Comparison of ENCODE assay signal across 10 cellular contexts in the genomic region with DNA sequence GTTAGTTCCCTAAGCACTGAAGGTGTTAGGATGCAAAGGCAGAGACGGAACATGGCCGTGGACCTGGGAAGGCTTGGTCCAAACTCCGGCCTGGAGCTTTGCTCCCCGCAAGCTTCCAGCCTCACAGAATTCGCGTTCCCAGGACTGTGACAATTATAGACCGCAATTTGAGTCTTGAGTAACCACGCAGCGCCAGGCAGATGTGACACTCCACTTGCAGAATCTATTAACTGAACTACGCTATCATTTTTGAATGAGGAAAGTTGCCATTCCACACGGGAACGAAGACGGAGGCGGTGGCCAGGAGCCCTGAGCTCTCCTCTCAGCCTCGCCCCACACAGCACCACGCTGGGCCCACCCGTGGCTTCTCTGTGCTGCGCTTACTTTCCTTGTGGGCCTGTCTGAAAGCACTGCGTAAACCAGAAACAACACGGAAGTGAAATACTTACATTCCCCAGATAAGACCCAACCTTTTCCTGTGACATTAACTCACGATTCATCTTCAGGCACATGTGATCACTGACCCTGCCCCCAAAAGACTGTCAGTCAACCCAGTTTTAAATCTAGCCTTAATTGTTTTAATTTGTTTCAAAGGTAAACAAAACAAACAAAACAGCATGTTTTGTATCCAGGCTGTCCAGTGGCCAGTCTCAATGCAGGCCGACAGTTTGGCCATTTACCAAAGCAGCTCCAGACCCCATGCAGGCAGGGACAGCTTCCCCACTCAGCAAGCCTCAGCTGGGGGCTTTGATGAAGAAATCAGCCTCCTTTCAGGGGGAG. TPM values are rescaled to one million over a fixed set of nuclear protein-coding genes. Genes with fewer than 3 reads are reported as not detected.
DNase-seq lines count a peak whose midpoint lies in the region; ATAC-seq and TF ChIP-seq lines count a peak whose summit lies in the region.
"Had no signal": no experiment of that assay in that cellular context is flagged by ENCODE, and none has a peak within 500 bp of the region (broad histone marks: within the 10 kb centered on the region; RNA-seq: fewer than 3 reads in every experiment).

No MANE protein-coding gene starts in this region.

- no peaks in the 10 kb centered on the region for H3K9me3 ChIP-seq in adrenal gland (replicated peaks in 1 of 3)
- no peaks in the 10 kb centered on the region for H3K9me3 ChIP-seq in uterus
- H3K9me3 ChIP-seq: ascending aorta, MG63 had no signal

- no peaks in the 10 kb centered on the region for H3K79me1 ChIP-seq in mesendoderm (ENCODE audit: low read length)

- H3K36me3 ChIP-seq in adrenal gland (replicated peaks in 1 of 2), result no peaks in the 10 kb centered on the region
- H3K36me3 ChIP-seq in mesendoderm (ENCODE audit: control insufficient read depth, insufficient read depth, low read length), result no peaks in the 10 kb centered on the region
- H3K36me3 ChIP-seq in uterus, result no peaks in the 10 kb centered on the region
- H3K36me3 ChIP-seq: ascending aorta, MG63 had no signal

- no peak overlapping the region for H2BK15ac ChIP-seq in mesendoderm (replicated peaks; ENCODE audit: low read depth)

- H3K4me3 Mint-ChIP-seq in natural killer cell treated with Interleukin-12 subunit alpha and Interleukin-12 subunit beta and Interleukin-15 and Interleukin-18, amount 100 ng/mL, for 72 hours, result no peak overlapping the region
- H3K4me3 Mint-ChIP-seq in natural killer cell, result no peak overlapping the region

- H2AK5ac ChIP-seq in mesendoderm (ENCODE audit: low read length), result no peak overlapping the region

- WGBS in adrenal gland, 4 donors, result 87 to 93% (median 89%) methylated on average over 22 of the region's 22 CpGs
- no CpG with 5 or more reads among the region's 22 CpGs for WGBS in mesendoderm (ENCODE audit: extremely low coverage, insufficient coverage, low lambda C conversion rate)

- H3K4me3 ChIP-seq in adrenal gland (no peak overlapping the region), mesendoderm (ENCODE audit: low read length) (no peak overlapping the region), uterus (no peak overlapping the region)
- H3K4me3 ChIP-seq: ascending aorta, MG63 had no signal

- intact Hi-C loops in natural killer cell (cut with micrococcal nuclease) (no loop called here), adrenal gland (cut with DNase I) (no loop called here), uterus (cut with DNase I; ENCODE audit: low total_unique reads) (no loop called here)

- no peak for TF ChIP-seq CTCF in natural killer cell (IDR thresholded peaks at IDR 0.05)
- no peak for TF ChIP-seq CTCF in adrenal gland (IDR thresholded peaks at IDR 0.05)
- no peak for TF ChIP-seq CTCF in uterus (IDR thresholded peaks at IDR 0.05)

- ATAC-seq in natural killer cell treated with Interleukin-12 subunit alpha and Interleukin-12 subunit beta and Interleukin-15 and Interleukin-18, amount 100 ng/mL, for 72 hours, result no peak
- ATAC-seq in natural killer cell, result no peak

- no peaks in the 10 kb centered on the region for H3K4me1 ChIP-seq in adrenal gland (replicated peaks in 1 of 2)
- peaks cover 18% of the 10 kb centered on the region for H3K4me1 ChIP-seq in mesendoderm (ENCODE audit: control insufficient read depth, low read depth, low read length)
- H3K4me1 ChIP-seq in uterus, result no peaks in the 10 kb centered on the region
- H3K4me1 ChIP-seq: ascending aorta had no signal

- H3K18ac ChIP-seq in mesendoderm (ENCODE audit: low read length), result peak overlapping the region; percentile 47

- H3K9ac ChIP-seq in mesendoderm (ENCODE audit: low read length), result peak overlapping the region; percentile 4

- H3K4me1 Mint-ChIP-seq in natural killer cell treated with Interleukin-12 subunit alpha and Interleukin-12 subunit beta and Interleukin-15 and Interleukin-18, amount 100 ng/mL, for 72 hours (ENCODE audit: low read depth in 2 of 2), result no peaks in the 10 kb centered on the region
- H3K4me1 Mint-ChIP-seq in natural killer cell, result no peaks in the 10 kb centered on the region

- H3K23ac ChIP-seq in mesendoderm (ENCODE audit: low read length), result no peak overlapping the region

- TF ChIP-seq POLR2A in adrenal gland (IDR thresholded peaks at IDR 0.05) (no peak), uterus (IDR thresholded peaks at IDR 0.05) (no peak)

- H2BK5ac ChIP-seq in mesendoderm (ENCODE audit: low read length), result peak overlapping the region; percentile 54

- H3K56ac ChIP-seq in mesendoderm (ENCODE audit: low read length), result peak overlapping the region; percentile 54

- H3K27ac ChIP-seq in adrenal gland (no peak overlapping the region), mesendoderm (ENCODE audit: low read depth, low read length) (peak overlapping the region; percentile 36), uterus (no peak overlapping the region)
- H3K27ac ChIP-seq: ascending aorta had no signal

- H3K27me3 Mint-ChIP-seq in natural killer cell treated with Interleukin-12 subunit alpha and Interleukin-12 subunit beta and Interleukin-15 and Interleukin-18, amount 100 ng/mL, for 72 hours, result peaks cover 0 to 3% of the 10 kb centered on the region in 2 donors
- H3K27me3 Mint-ChIP-seq in natural killer cell (ENCODE audit: low read depth in 2 of 2), result no peaks in the 10 kb centered on the region

- H3K36me3 Mint-ChIP-seq in natural killer cell treated with Interleukin-12 subunit alpha and Interleukin-12 subunit beta and Interleukin-15 and Interleukin-18, amount 100 ng/mL, for 72 hours, result no peaks in the 10 kb centered on the region
- H3K36me3 Mint-ChIP-seq in natural killer cell, result no peaks in the 10 kb centered on the region

- no peak overlapping the region for H3K4ac ChIP-seq in mesendoderm (ENCODE audit: low read depth, low read length)

- peak overlapping the region; percentile 1 for H2BK120ac ChIP-seq in mesendoderm (ENCODE audit: low read depth, low read length)

- no peaks in the 10 kb centered on the region for H3K79me2 ChIP-seq in mesendoderm (ENCODE audit: control insufficient read depth, insufficient read depth, low read length)

- no peaks in the 10 kb centered on the region for H3K9me3 Mint-ChIP-seq in natural killer cell treated with Interleukin-12 subunit alpha and Interleukin-12 subunit beta and Interleukin-15 and Interleukin-18, amount 100 ng/mL, for 72 hours
- H3K9me3 Mint-ChIP-seq in natural killer cell, result no peaks in the 10 kb centered on the region

- peak; percentile 44 for DNase-seq in natural killer cell treated with Interleukin-12 subunit alpha and Interleukin-12 subunit beta and Interleukin-15 and Interleukin-18, amount 100 ng/mL, for 72 hours (ENCODE audit: low spot score)
- DNase-seq in natural killer cell (no peak), adrenal gland (peak in 4 of 7 donors; percentile 2 to 29 (median 8)), mesendoderm (peak; percentile 58), uterus (peak; percentile 3 to 5), DMS 273 (lab: John Stamatoyannopoulos, UW; ENCODE audit: unreplicated experiment) (no peak)
- no peak for DNase-seq in stimulated activated CD4-positive, alpha-beta T cell treated with anti-CD3 and anti-CD28 coated beads, Interleukin-4, amount 100 ng/mL, for 4 hours
- DNase-seq in activated CD4-positive, CD25-positive, alpha-beta regulatory T cell treated with anti-CD3 and anti-CD28 coated beads, Interleukin-2, amount 50 U/mL, for 72 hours, result no peak

- H3K27me3 ChIP-seq in adrenal gland (no peaks in the 10 kb centered on the region), mesendoderm (ENCODE audit: insufficient read depth, low read length, poor library complexity) (no peaks in the 10 kb centered on the region), uterus (no peaks in the 10 kb centered on the region)
- H3K27me3 ChIP-seq: ascending aorta, MG63 had no signal

- no peak overlapping the region for H3K27ac Mint-ChIP-seq in natural killer cell treated with Interleukin-12 subunit alpha and Interleukin-12 subunit beta and Interleukin-15 and Interleukin-18, amount 100 ng/mL, for 72 hours
- H3K27ac Mint-ChIP-seq in natural killer cell, result no peak overlapping the region

- H4K8ac ChIP-seq in mesendoderm (ENCODE audit: low read depth, low read length), result no peak overlapping the region

- H4K5ac ChIP-seq in mesendoderm (ENCODE audit: low read length), result no peak overlapping the region

- H3K4me2 ChIP-seq in mesendoderm (ENCODE audit: low read length), result no peak overlapping the region

RNA-seq across cellular contexts. Expression of a gene that starts 16.1 kb away (rescaled TPM):
- total RNA-seq in natural killer cell treated with Interleukin-12 subunit alpha and Interleukin-12 subunit beta and Interleukin-15 and Interleukin-18, amount 100 ng/mL, for 72 hours, result not detected
- total RNA-seq in natural killer cell, result under 1 TPM; 0.11 to 0.28 (median 0.23) TPM
- 10 to 100 TPM; 15.2 to 45.5 (median 32.5) TPM for total RNA-seq in adrenal gland
- 10 to 100 TPM in 2 of 3 donors, 1 to 10 TPM in 1; 3.5 to 44.3 (median 14.1) TPM for polyA plus RNA-seq in adrenal gland
- 23.5 TPM for polyA plus RNA-seq in mesendoderm (2013, experiment 1 of 2)
- 21.5 TPM for polyA plus RNA-seq in mesendoderm (2013, experiment 2 of 2)
- total RNA-seq in uterus, result 100 to 1,000 TPM in 2 of 4 donors, 10 to 100 TPM in 2; 21.2 to 604 (median 129) TPM

Comparison
In these comparisons a context has a peak if more than half of its experiments do, and no peak if none do; other contexts are left out.
1. DNase-seq: peak in natural killer cell treated with Interleukin-12 subunit alpha and Interleukin-12 subunit beta and Interleukin-15 and Interleukin-18, amount 100 ng/mL, for 72 hours (single experiment), adrenal gland (4 of 7), mesendoderm (single experiment) and uterus (2 of 2); none in natural killer cell (single experiment), stimulated activated CD4-positive, alpha-beta T cell treated with anti-CD3 and anti-CD28 coated beads, Interleukin-4, amount 100 ng/mL, for 4 hours (0 of 2), DMS 273 (single experiment) and activated CD4-positive, CD25-positive, alpha-beta regulatory T cell treated with anti-CD3 and anti-CD28 coated beads, Interleukin-2, amount 50 U/mL, for 72 hours (single experiment).
2. RNA of a gene that starts 16.1 kb away (total RNA-seq): 21.2 to 604 TPM in uterus and 15.2 to 45.5 TPM in adrenal gland; 0.11 to 0.28 TPM in natural killer cell and not detected in natural killer cell treated with Interleukin-12 subunit alpha and Interleukin-12 subunit beta and Interleukin-15 and Interleukin-18, amount 100 ng/mL, for 72 hours; every median in the first group is over 10 times any median in the second.